In the genomic region with DNA sequence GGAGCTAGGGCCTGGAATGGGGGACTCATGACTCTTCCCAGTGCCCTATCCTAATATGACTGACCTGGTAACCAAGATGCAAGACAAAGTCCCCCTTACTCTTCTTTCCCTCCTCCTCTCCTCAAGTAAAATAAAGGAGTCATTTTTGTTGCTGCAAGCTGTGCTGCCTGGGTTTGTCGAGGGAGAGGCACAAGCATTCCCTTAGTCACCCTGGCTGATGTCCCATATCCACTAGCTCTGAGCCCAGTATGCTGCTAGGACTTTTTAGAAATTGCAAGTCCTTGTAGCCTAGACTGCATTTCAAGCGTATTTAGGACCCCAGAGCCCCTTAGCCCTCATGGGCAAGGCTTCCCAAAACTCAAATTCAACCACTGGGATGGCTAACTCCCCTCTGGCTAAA, we compare ENCODE assay signal across 19 cellular contexts.
DNase-seq lines count a peak whose midpoint lies in the region; ATAC-seq, FAIRE-seq and TF ChIP-seq lines count a peak whose summit lies in the region.
"Had no signal": no experiment of that assay in that cellular context is flagged by ENCODE, and none has a peak within 500 bp of the region (broad histone marks: within the 10 kb centered on the region; RNA-seq: fewer than 3 reads in every experiment).

No MANE protein-coding gene starts in this region.

- H3K4me3 Mint-ChIP-seq in astrocyte (ENCODE audit: unreplicated experiment) = no peak overlapping the region
- H3K4me3 Mint-ChIP-seq: B cell; CD4-positive, CD25-positive, alpha-beta regulatory T cell; H9 had no signal

- H3K4me1 Mint-ChIP-seq in astrocyte (ENCODE audit: low read depth, unreplicated experiment) = peaks cover 5% of the 10 kb centered on the region
- H3K4me1 Mint-ChIP-seq: CD4-positive, CD25-positive, alpha-beta regulatory T cell; H9 had no signal

- no peaks in the 10 kb centered on the region for H3K27me3 ChIP-seq in astrocyte (ENCODE audit: insufficient read depth, low read length)

- no peak for ATAC-seq in HG02571 (IDR thresholded peaks at IDR 0.05; ENCODE audit: unreplicated experiment)
- no peak for ATAC-seq in GM18511 (IDR thresholded peaks at IDR 0.05; ENCODE audit: unreplicated experiment)
- ATAC-seq: Right ventricle myocardium inferior, SK-N-SH treated with all-trans-retinoic acid at 6 μM for 48 hours had no signal

- FAIRE-seq in astrocyte (lab: Jason Lieb, UNC) = no peak

- H3K36me3 ChIP-seq in astrocyte (ENCODE audit: insufficient read depth, low read length) = no peaks in the 10 kb centered on the region

- no peaks in the 10 kb centered on the region for H3K36me3 Mint-ChIP-seq in astrocyte (ENCODE audit: low read depth, unreplicated experiment)
- H3K36me3 Mint-ChIP-seq: CD4-positive, CD25-positive, alpha-beta regulatory T cell had no signal

- H3K4me3 ChIP-seq in astrocyte (ENCODE audit: insufficient read depth, low read depth, low read length) = no peak overlapping the region
- no peak overlapping the region for H3K4me3 ChIP-seq in fibroblast of the aortic adventitia (ENCODE audit: low read depth, low read length)

- no peak overlapping the region for H3K27ac Mint-ChIP-seq in astrocyte (ENCODE audit: unreplicated experiment)
- H3K27ac Mint-ChIP-seq: B cell; CD4-positive, CD25-positive, alpha-beta regulatory T cell; H9 had no signal

- no peaks in the 10 kb centered on the region for H4K20me1 ChIP-seq in astrocyte (ENCODE audit: insufficient read depth, low read length)

- no peaks in the 10 kb centered on the region for H3K27me3 Mint-ChIP-seq in astrocyte (ENCODE audit: low read depth, unreplicated experiment)
- H3K27me3 Mint-ChIP-seq: B cell; CD4-positive, CD25-positive, alpha-beta regulatory T cell had no signal

- H3K4me2 ChIP-seq in astrocyte (ENCODE audit: low read length) = no peak overlapping the region

- peak; percentile 87 for DNase-seq in M059J (ENCODE audit: low read depth)
- DNase-seq in astrocyte (ENCODE audit: low read depth) = peak; percentile 3
- peak; percentile 6 for DNase-seq in fibroblast of the aortic adventitia (ENCODE audit: low read depth)
- no peak for DNase-seq in NCI-H2171 (lab: John Stamatoyannopoulos, UW)
- DNase-seq in NCI-H446 (lab: John Stamatoyannopoulos, UW) = no peak
- DNase-seq: CD4-positive, CD25-positive, alpha-beta regulatory T cell; H9; KBM-7; NCI-H1048; NCI-H1436 treated with DMSO at 0.1 percent for 48 hours; NCI-H2029 treated with DMSO at 0.1 percent for 48 hours; NCI-H510A treated with DMSO at 0.1 percent for 48 hours; NCI-H82; T-helper 1 cell had no signal

- no peaks in the 10 kb centered on the region for H3K9me3 ChIP-seq in astrocyte (ENCODE audit: insufficient read depth, low read depth, low read length)

- no peak overlapping the region for H3K9ac ChIP-seq in astrocyte (ENCODE audit: low read length)

- no peak overlapping the region for H2AFZ ChIP-seq in astrocyte (ENCODE audit: low read depth, low read length)

- no peaks in the 10 kb centered on the region for H3K9me3 Mint-ChIP-seq in astrocyte (ENCODE audit: unreplicated experiment)

- peaks cover 4% of the 10 kb centered on the region for H3K4me1 ChIP-seq in astrocyte (ENCODE audit: insufficient read depth, low read length)

- H3K79me2 ChIP-seq in astrocyte (ENCODE audit: insufficient read depth, low read length) = no peaks in the 10 kb centered on the region

- no peak for TF ChIP-seq CTCF in astrocyte (IDR thresholded peaks at IDR 0.05; ENCODE audit: insufficient read depth, low read depth, low read length)
- TF ChIP-seq CTCF in fibroblast of the aortic adventitia (IDR thresholded peaks at IDR 0.05; ENCODE audit: insufficient read depth, low read length) = no peak

- H3K27ac ChIP-seq in astrocyte (ENCODE audit: low read depth, low read length) = no peak overlapping the region

Comparison
In these comparisons a context has a peak if more than half of its experiments do, and no peak if none do; other contexts are left out.
1. DNase-seq: peak in M059J (single experiment), astrocyte (single experiment) and fibroblast of the aortic adventitia (single experiment); none in NCI-H2171 (single experiment) and NCI-H446 (0 of 2).